Comparison of ENCODE assay signal across 6 cellular contexts in the genomic region with DNA sequence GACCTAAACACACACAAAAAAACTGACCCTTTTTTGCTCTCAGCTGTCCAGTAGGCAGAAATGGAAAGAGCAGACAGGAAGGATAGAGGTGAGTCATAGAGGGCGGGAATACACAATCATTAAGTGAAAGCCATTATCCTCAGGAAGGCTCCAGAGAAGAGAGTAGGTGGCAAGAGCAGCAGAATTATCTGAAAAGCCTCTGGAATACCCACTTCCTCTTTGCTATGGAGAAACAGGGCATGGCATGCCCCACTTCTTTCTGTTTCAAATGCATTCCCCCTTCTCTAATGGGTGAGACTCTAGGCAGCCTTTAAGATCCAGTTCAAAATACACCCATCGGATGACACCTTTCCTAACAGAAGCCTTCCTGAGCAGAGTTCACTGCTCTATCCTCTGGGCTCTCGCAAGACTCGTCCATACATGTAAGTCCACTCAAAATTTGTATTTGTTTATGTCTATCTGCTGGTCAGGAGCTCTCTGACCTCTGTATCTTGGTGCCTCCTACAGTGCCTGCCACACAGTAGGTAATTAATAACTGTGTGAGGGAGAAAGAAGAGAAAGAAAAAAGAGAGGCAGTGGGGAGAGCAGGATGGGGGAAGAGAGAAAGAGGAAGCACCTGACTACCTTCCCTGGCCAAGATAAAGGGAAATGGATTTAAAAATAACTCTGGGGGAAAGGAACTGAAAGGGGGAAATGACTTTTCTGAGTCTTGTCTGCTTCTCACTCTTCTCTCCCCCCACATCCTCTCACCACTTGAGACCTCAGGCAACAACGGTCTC. TPM values are rescaled to one million over a fixed set of nuclear protein-coding genes. Genes with fewer than 3 reads are reported as not detected.
DNase-seq lines count a peak whose midpoint lies in the region; ATAC-seq and TF ChIP-seq lines count a peak whose summit lies in the region.

No MANE protein-coding gene starts in this region.

- TF ChIP-seq CTCF in GM10266 (IDR thresholded peaks at IDR 0.05; ENCODE audit: control insufficient read depth, insufficient read depth, low read depth, missing control alignments) (no peak), coronary artery (IDR thresholded peaks at IDR 0.05) (no peak)

- peak overlapping the region in 1 of 2 donors; percentile 51 for H3K27ac ChIP-seq in coronary artery

- peak; percentile 76 for ATAC-seq in HG02610 (IDR thresholded peaks at IDR 0.05; ENCODE audit: unreplicated experiment)
- ATAC-seq in left ventricle myocardium superior, result peak; percentile 62

- H3K4me3 ChIP-seq in coronary artery, result no peak overlapping the region

- intact Hi-C loops in left ventricle myocardium superior (cut with micrococcal nuclease), result no loop called here

- peak; percentile 76 for DNase-seq in GM10266 (ENCODE audit: extremely low spot score)
- DNase-seq in OCI-M1 (lab: John Stamatoyannopoulos, UW), result peak; percentile 64
- no peak for DNase-seq in left ventricle myocardium superior
- DNase-seq in NCI-H510A treated with DMSO at 0.1 percent for 48 hours (lab: John Stamatoyannopoulos, UW), result no peak
- DNase-seq in coronary artery (ENCODE audit: low spot score), result no peak

RNA-seq across cellular contexts. Expression of gene KLHL33, which starts 8.5 kb away (rescaled TPM):
- total RNA-seq in left ventricle myocardium superior, result 0.77 TPM

RNA-seq across cellular contexts. Expression of gene TEP1, which starts 14.1 kb away (rescaled TPM):
- 10.5 TPM for total RNA-seq in left ventricle myocardium superior

RNA-seq across cellular contexts. Expression of gene OSGEP, which starts 27.2 kb away (rescaled TPM):
- 15.3 TPM for total RNA-seq in left ventricle myocardium superior

RNA-seq across cellular contexts. Expression of gene APEX1, which starts 27.6 kb away (rescaled TPM):
- total RNA-seq in left ventricle myocardium superior, result 68.2 TPM

RNA-seq across cellular contexts. Expression of gene PIP4P1, which starts 33.8 kb away (rescaled TPM):
- total RNA-seq in left ventricle myocardium superior, result 17.7 TPM

Comparison
In these comparisons a context has a peak if more than half of its experiments do, and no peak if none do; other contexts are left out.
1. DNase-seq: peak in GM10266 (single experiment) and OCI-M1 (single experiment); none in left ventricle myocardium superior (single experiment), NCI-H510A treated with DMSO at 0.1 percent for 48 hours (single experiment) and coronary artery (single experiment).